ENCODE assay signal across 9 cellular contexts in the genomic region with DNA sequence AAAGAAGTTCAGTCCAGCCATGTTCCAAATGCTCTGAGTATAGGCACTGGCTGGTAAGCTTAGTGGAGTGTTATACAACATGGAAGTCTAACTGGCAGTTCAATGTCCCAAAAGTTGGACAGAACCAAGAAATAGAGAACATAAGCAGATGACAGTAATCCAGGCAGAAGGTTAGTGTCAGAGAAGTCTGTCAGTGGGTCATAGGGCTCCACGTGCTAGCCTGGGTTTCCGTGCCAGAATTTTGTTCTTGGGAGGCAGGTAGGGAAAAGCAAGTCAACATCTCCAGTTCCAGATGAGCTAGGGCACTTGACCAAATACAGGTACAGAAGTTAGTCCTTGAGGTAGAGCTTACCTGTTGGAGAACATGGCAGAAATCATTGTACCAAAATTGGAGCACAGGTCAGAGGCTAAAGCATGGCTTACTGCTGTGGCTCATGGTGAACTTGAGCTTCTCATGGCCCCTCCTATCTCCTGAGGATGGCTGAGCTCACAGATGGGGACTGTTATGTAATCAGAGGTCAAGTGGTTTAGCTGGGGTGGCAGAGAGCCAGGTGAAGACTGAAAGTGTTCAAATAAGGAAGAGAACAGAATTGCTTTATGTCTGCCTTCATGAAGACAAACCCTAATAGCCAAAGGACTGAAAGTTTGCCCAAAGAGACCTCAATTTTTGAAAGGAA.
DNase-seq lines count a peak whose midpoint lies in the region; ATAC-seq, FAIRE-seq and TF ChIP-seq lines count a peak whose summit lies in the region.
"Had no signal": no experiment of that assay in that cellular context is flagged by ENCODE, and none has a peak within 500 bp of the region (broad histone marks: within the 10 kb centered on the region; RNA-seq: fewer than 3 reads in every experiment).

No MANE protein-coding gene starts in this region.

- TF ChIP-seq CTCF in A549 (IDR thresholded peaks at IDR 0.05) = no peak
- TF ChIP-seq CTCF in RWPE1 (conservative IDR thresholded peaks at IDR 0.05; ENCODE audit: low read depth) = no peak
- TF ChIP-seq CTCF in heart left ventricle (IDR thresholded peaks at IDR 0.05) = no peak
- no peak for TF ChIP-seq CTCF in suprapubic skin (IDR thresholded peaks at IDR 0.05)

- FAIRE-seq in A549 (lab: Jason Lieb, UNC) = no peak

- WGBS in A549 (ENCODE audit: missing lambda C conversion rate) = 100% methylated on average over 2 of the region's 2 CpGs
- 55 to 62% (median 57%) methylated on average over 2 of the region's 2 CpGs for WGBS in heart left ventricle, 4 donors
- WGBS in suprapubic skin = 77% methylated on average over 2 of the region's 2 CpGs

- TF ChIP-seq POLR2A in A549 (IDR thresholded peaks at IDR 0.05; ENCODE audit: low read length) (no peak), heart left ventricle (IDR thresholded peaks at IDR 0.05) (no peak), suprapubic skin (IDR thresholded peaks at IDR 0.05) (no peak)

- ATAC-seq in A549 = peak; percentile 73 to 85; a peak in 5 of 6 replicates
- peak; percentile 53 to 84 (median 76) for ATAC-seq in heart left ventricle
- ATAC-seq in HG03460 (IDR thresholded peaks at IDR 0.05; ENCODE audit: unreplicated experiment) = no peak
- no peak for ATAC-seq in HG02678 (IDR thresholded peaks at IDR 0.05; ENCODE audit: unreplicated experiment)

- no peak for TF ChIP-seq EP300 in A549 (IDR thresholded peaks at IDR 0.05)
- TF ChIP-seq EP300 in suprapubic skin (IDR thresholded peaks at IDR 0.05) = no peak

- H3K9me3 ChIP-seq in A549 = no peaks in the 10 kb centered on the region
- H3K9me3 ChIP-seq in heart left ventricle = no peaks in the 10 kb centered on the region
- no peaks in the 10 kb centered on the region for H3K9me3 ChIP-seq in suprapubic skin
- H3K9me3 ChIP-seq: SJSA1 had no signal

- no peaks in the 10 kb centered on the region for H3K36me3 ChIP-seq in heart left ventricle
- no peaks in the 10 kb centered on the region for H3K36me3 ChIP-seq in suprapubic skin
- H3K36me3 ChIP-seq: SJSA1 had no signal

- peak; percentile 15 to 78 for DNase-seq in A549 (ENCODE audit: low read depth in 1 of 2, low spot score in 1 of 2)
- peak; percentile 12 for DNase-seq in HuH-7.5 (ENCODE audit: low spot score)
- DNase-seq in RWPE1 (ENCODE audit: low spot score) = peak; percentile 55
- peak in 4 of 5 donors; percentile 76 to 88 (median 80) for DNase-seq in heart left ventricle
- peak in 1 of 2 donors; percentile 79 for DNase-seq in suprapubic skin (ENCODE audit: low spot score in 2 of 2)
- no peak for DNase-seq in activated CD4-positive, alpha-beta T cell treated with anti-CD3 and anti-CD28 coated beads for 48 hours

- TF ChIP-seq RAD21 in A549 (conservative IDR thresholded peaks at IDR 0.05 in 1 of 2, IDR thresholded peaks at IDR 0.05 in 1 of 2) = no peak

- H3K4me1 ChIP-seq in A549 = peaks cover 26% of the 10 kb centered on the region
- H3K4me1 ChIP-seq in heart left ventricle = peaks cover 6 to 78% (median 42%) of the 10 kb centered on the region in 12 donors
- H3K4me1 ChIP-seq in suprapubic skin = peaks cover 34% of the 10 kb centered on the region
- H3K4me1 ChIP-seq: SJSA1 had no signal

- intact Hi-C loops in heart left ventricle (cut with DNase I) = loop anchor here in 5 of 10 donors (5.0 to 10.0 kb wide), 5 partner anchors 62 to 202 kb away; partner anchors contain the start of gene NFIA (in 2 of the 5)

- H3K4me3 ChIP-seq in A549 = no peak overlapping the region
- no peak overlapping the region for H3K4me3 ChIP-seq in heart left ventricle
- no peak overlapping the region for H3K4me3 ChIP-seq in suprapubic skin
- H3K4me3 ChIP-seq: SJSA1 had no signal

- H3K27me3 ChIP-seq in heart left ventricle = no peaks in the 10 kb centered on the region
- no peaks in the 10 kb centered on the region for H3K27me3 ChIP-seq in suprapubic skin
- H3K27me3 ChIP-seq: SJSA1 had no signal

- peak overlapping the region; percentile 40 to 63 for H3K27ac ChIP-seq in A549
- peak overlapping the region; percentile 41; the same call in 1 of the 2 replicates for H3K27ac ChIP-seq in RWPE1
- H3K27ac ChIP-seq in heart left ventricle = peak overlapping the region in 11 of 12 donors; percentile 35 to 80 (median 74)
- peak overlapping the region; percentile 85 for H3K27ac ChIP-seq in suprapubic skin
- H3K27ac ChIP-seq: SJSA1 had no signal

- CTCF ChIA-PET in A549 (lab: Yijun Ruan, JAX) = no interaction called here
- CTCF ChIA-PET in RWPE1 (lab: Yijun Ruan, JAX) = no interaction called here

- H3K4me2 ChIP-seq in A549 = peak overlapping the region; percentile 64

- POLR2A ChIA-PET in A549 (lab: Yijun Ruan, JAX) = interaction anchor here (1.4 kb wide), 1 partner anchor 11 kb away, joined by 3 read pairs; no protein-coding TSS in a partner anchor
- POLR2A ChIA-PET in RWPE1 (lab: Yijun Ruan, JAX; ENCODE audit: low non-redundant PET) = no interaction called here

TF ChIP-seq in A549, 52 proteins besides CTCF, POLR2A, EP300 and RAD21:
- TF ChIP-seq RARB (CRISPR knock-in tag; IDR thresholded peaks at IDR 0.05) (no peak), CEBPB (IDR thresholded peaks at IDR 0.05) (peak in 1 of 2 experiments; percentile 44; a peak in 1 of 4 replicates)

Comparison
In these comparisons a context has a peak if more than half of its experiments do, and no peak if none do; other contexts are left out.
1. ATAC-seq: peak in A549 (2 of 2) and heart left ventricle (4 of 4); none in HG03460 (single experiment) and HG02678 (single experiment).
2. Peak in every context shown above with its lines, with median percentiles within 50 percentile points of each other: H3K27ac ChIP-seq.